Comparison of ENCODE assay signal across 1 cellular context in the genomic region with DNA sequence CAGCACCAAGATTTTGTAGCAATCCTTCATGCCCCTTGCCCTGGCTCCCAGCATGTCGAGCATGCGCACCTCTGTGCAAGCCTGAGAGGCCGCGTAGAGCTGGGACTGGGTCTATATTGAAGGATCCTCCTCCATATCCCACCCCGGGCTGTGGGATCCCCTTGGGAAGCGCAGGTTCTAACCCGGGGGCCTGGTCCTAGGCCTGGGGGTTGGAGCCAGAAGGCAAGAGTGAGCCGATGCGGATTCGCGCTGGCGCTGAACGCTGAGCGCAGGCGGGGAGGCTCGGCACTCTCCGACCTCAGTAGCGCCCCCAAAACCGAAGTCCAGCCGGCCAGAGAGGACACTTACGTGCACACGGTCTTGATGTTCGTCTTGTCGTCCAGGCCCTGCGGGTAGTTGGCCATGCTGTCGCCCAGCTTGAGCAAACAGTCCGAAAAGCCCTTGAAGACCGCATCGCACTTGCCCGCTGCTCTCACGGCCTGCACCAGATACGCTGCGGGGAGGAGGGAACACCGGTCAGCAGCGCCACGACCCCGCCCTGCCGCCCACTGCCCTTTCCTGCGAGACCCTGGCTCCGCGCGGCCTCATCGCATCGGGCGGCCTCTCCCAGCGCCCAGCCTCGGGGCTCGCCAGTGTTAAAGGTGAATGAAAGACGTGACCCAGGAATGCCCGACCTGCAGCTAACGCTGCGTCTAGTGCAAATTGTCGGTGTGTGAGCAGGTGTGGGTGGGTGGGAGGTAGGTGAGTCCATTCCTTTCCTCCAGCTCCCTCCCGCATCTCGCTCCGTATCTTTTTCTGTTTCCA.
A peak's percentile ranks its signal among the peaks of the same experiment; 100 is the strongest.
TF ChIP-seq lines count a peak whose summit lies in the region.

No MANE protein-coding gene starts in this region.

TF ChIP-seq in GM12878, 131 proteins besides CTCF, POLR2A, EP300 and RAD21:
- TF ChIP-seq REST (IDR thresholded peaks at IDR 0.05; ENCODE audit: low read depth, low read length): no peak
- no peak for TF ChIP-seq TCF7 (IDR thresholded peaks at IDR 0.05; ENCODE audit: borderline replicate concordance)
- TF ChIP-seq CUX1 (IDR thresholded peaks at IDR 0.05; ENCODE audit: insufficient replicate concordance, low read depth, low read length): no peak
- TF ChIP-seq IRF4 (IDR thresholded peaks at IDR 0.05; ENCODE audit: low read depth, low read length): no peak
- TF ChIP-seq SUZ12 (IDR thresholded peaks at IDR 0.05; ENCODE audit: unreplicated experiment): peak; percentile 23
- no peak for TF ChIP-seq FOXM1 (IDR thresholded peaks at IDR 0.05; ENCODE audit: low read depth, low read length)
- no peak for TF ChIP-seq ATF7 (IDR thresholded peaks at IDR 0.05; ENCODE audit: low read depth)
- TF ChIP-seq EZH2 (IDR thresholded peaks at IDR 0.05; ENCODE audit: borderline replicate concordance, control insufficient read depth, low read depth, low read length): no peak
TF ChIP-seq in GM12878: peak in this region for 1.
